14 cellular contexts compared by ENCODE assay signal in the genomic region with DNA sequence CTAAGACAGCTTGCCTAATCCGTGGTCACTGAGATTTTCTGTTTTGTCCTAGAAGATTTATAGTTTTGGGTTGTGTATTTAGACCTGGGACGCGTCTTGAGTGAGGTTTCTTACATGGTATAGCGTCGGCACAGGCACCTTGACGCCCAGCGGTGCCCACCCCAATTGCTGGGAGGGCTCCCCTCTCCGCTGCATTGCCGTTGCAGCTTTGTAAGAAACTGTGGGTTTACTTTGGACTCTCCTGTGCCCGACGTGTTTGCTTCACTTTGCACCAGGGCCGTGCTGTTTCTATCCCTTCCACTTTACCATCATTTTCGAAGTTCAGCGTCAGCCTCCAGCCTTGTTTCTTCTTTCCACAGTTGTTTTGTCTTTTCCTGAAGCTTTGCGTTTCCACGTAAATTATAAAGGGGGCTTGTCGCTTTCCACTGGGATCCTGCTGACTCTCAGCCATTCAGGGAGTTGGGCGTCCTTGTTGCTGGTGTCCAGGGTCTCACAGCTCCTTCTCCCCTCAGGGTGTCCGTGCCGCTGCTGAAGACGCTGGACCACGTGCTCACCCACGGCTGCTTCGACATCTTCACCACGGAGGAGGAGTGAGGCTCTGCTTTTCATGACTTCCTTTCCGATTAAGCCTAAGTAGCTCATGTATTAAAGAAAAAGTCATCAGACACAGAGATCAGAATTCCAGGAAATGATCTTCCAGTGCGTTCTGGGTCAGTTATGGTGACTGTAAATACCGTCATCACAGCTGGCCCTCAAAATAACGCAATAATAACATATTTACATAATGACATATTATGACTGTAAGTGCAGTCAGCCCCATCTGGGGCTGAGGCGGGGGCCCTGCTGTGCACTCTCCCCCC.
A peak's percentile ranks its signal among the peaks of the same experiment; 100 is the strongest.
DNase-seq lines count a peak whose midpoint lies in the region; ATAC-seq and TF ChIP-seq lines count a peak whose summit lies in the region.
"Had no signal": no experiment of that assay in that cellular context is flagged by ENCODE, and none has a peak within 500 bp of the region (broad histone marks: within the 10 kb centered on the region; RNA-seq: fewer than 3 reads in every experiment).

No MANE protein-coding gene starts in this region.

- H3K36me3 ChIP-seq in tibial nerve = peaks cover 3 to 89% (median 8%) of the 10 kb centered on the region in 3 donors
- H3K36me3 ChIP-seq in WERI-Rb-1 = peaks cover 97% of the 10 kb centered on the region

- H3K27ac ChIP-seq in tibial nerve = peak overlapping the region in 3 of 4 donors; percentile 1 to 83 (median 78)
- H3K27ac ChIP-seq in WERI-Rb-1 = no peak overlapping the region
- H3K27ac ChIP-seq: neutrophil had no signal

- no peak for ATAC-seq in activated naive CD4-positive, alpha-beta T cell treated with anti-CD3 and anti-CD28 coated beads, Interleukin-2, amount 50 U/mL, for 72 hours

- in situ Hi-C loops in astrocyte of the spinal cord (cut with HindIII; ENCODE audit: low sequenced_read_pairs) = no loop called here

- H3K9me3 Mint-ChIP-seq in activated naive CD4-positive, alpha-beta T cell treated with anti-CD3 and anti-CD28 coated beads, Interleukin-2, amount 50 U/mL, for 72 hours = no peaks in the 10 kb centered on the region

- peak overlapping the region; percentile 6 to 17 for H3K27ac Mint-ChIP-seq in activated naive CD4-positive, alpha-beta T cell treated with anti-CD3 and anti-CD28 coated beads, Interleukin-2, amount 50 U/mL, for 72 hours

- DNase-seq in activated naive CD4-positive, alpha-beta T cell treated with anti-CD3 and anti-CD28 coated beads, Interleukin-2, amount 50 U/mL, for 72 hours (ENCODE audit: low spot score in 2 of 2) = no peak
- DNase-seq in activated naive CD4-positive, alpha-beta T cell treated with Interleukin-2 at 50 U/mL for 16 hours = no peak
- peak; percentile 73 for DNase-seq in astrocyte of the spinal cord (ENCODE audit: low read depth, low spot score)
- peak; percentile 62 for DNase-seq in iris pigment epithelial cell (ENCODE audit: low read depth)
- DNase-seq in tibial nerve (ENCODE audit: low spot score in 2 of 2) = no peak
- no peak for DNase-seq in WERI-Rb-1
- no peak for DNase-seq in kidney tubule cell (ENCODE audit: low spot score)
- DNase-seq in activated CD4-positive, alpha-beta T cell treated with anti-CD3 and anti-CD28 coated beads, Interleukin-2, amount 50 U/mL, for 48 hours = no peak
- DNase-seq: AML-193; NCI-H1417; NCI-H526 treated with DMSO at 0.1 percent for 48 hours; stimulated activated CD4-positive, alpha-beta T cell treated with anti-CD3 and anti-CD28 coated beads, Interleukin-4, amount 100 ng/mL, for 4 hours had no signal

- H3K9me3 ChIP-seq in tibial nerve (no peaks in the 10 kb centered on the region), WERI-Rb-1 (ENCODE audit: severe bottlenecking) (no peaks in the 10 kb centered on the region)
- H3K9me3 ChIP-seq: esophagus muscularis mucosa, neutrophil had no signal

- H3K4me3 ChIP-seq in astrocyte of the spinal cord (ENCODE audit: low read depth, low read length) = no peak overlapping the region
- no peak overlapping the region for H3K4me3 ChIP-seq in tibial nerve
- H3K4me3 ChIP-seq in WERI-Rb-1 (ENCODE audit: low read depth, low read length) = no peak overlapping the region
- H3K4me3 ChIP-seq: esophagus muscularis mucosa had no signal

- peaks cover 0 to 4% of the 10 kb centered on the region in 2 donors for H3K36me3 Mint-ChIP-seq in activated naive CD4-positive, alpha-beta T cell treated with anti-CD3 and anti-CD28 coated beads, Interleukin-2, amount 50 U/mL, for 72 hours

- H3K4me1 ChIP-seq in tibial nerve = peaks cover 0 to 18% (median 6%) of the 10 kb centered on the region in 4 donors

- 79 to 85% methylated on average over 30 of the region's 30 CpGs for WGBS in tibial nerve, 2 donors

- TF ChIP-seq CTCF in astrocyte of the spinal cord (IDR thresholded peaks at IDR 0.05; ENCODE audit: low read depth, low read length) (no peak), tibial nerve (IDR thresholded peaks at IDR 0.05) (no peak), WERI-Rb-1 (IDR thresholded peaks at IDR 0.05; ENCODE audit: low read depth, low read length) (no peak)

- H3K27me3 ChIP-seq in tibial nerve (no peaks in the 10 kb centered on the region), WERI-Rb-1 (ENCODE audit: insufficient read depth, low read depth, severe bottlenecking) (no peaks in the 10 kb centered on the region)
- H3K27me3 ChIP-seq: esophagus muscularis mucosa, neutrophil had no signal

- no peak for TF ChIP-seq POLR2A in tibial nerve (IDR thresholded peaks at IDR 0.05)

- no peak for TF ChIP-seq EP300 in tibial nerve (IDR thresholded peaks at IDR 0.05)

Comparison
In these comparisons a context has a peak if more than half of its experiments do, and no peak if none do; other contexts are left out.
1. DNase-seq: peak in astrocyte of the spinal cord (single experiment) and iris pigment epithelial cell (single experiment); none in activated naive CD4-positive, alpha-beta T cell treated with anti-CD3 and anti-CD28 coated beads, Interleukin-2, amount 50 U/mL, for 72 hours (0 of 2), activated naive CD4-positive, alpha-beta T cell treated with Interleukin-2 at 50 U/mL for 16 hours (single experiment), tibial nerve (0 of 2), WERI-Rb-1 (single experiment), kidney tubule cell (single experiment) and activated CD4-positive, alpha-beta T cell treated with anti-CD3 and anti-CD28 coated beads, Interleukin-2, amount 50 U/mL, for 48 hours (0 of 2).